ENCODE assay signal across 10 cellular contexts in genomic region chr10:90288403-90288933, GRCh38.
A peak's percentile ranks its signal among the peaks of the same experiment; 100 is the strongest.
DNase-seq lines count a peak whose midpoint lies in the region; ATAC-seq and TF ChIP-seq lines count a peak whose summit lies in the region.
"Had no signal": no experiment of that assay in that cellular context is flagged by ENCODE, and none has a peak within 500 bp of the region (broad histone marks: within the 10 kb centered on the region; RNA-seq: fewer than 3 reads in every experiment).

No MANE protein-coding gene starts in this region.

- intact Hi-C loops in A673 (cut with micrococcal nuclease; ENCODE audit: unreplicated experiment) = no loop called here

- DNase-seq in A673 (ENCODE audit: low spot score) = peak; percentile 4
- DNase-seq in HFFc6 = peak; percentile 15
- DNase-seq in WERI-Rb-1 = no peak
- DNase-seq in hepatic stellate cell (ENCODE audit: low spot score) = peak; percentile 20
- DNase-seq in effector memory CD4-positive, alpha-beta T cell = no peak
- no peak for DNase-seq in stimulated activated effector memory CD8-positive, alpha-beta T cell treated with anti-CD3 and anti-CD28 coated beads, Interleukin-12 subunit alpha, Interleukin-12 subunit beta, amount 100 ng/mL, for 72 hours (ENCODE audit: low spot score in 2 of 2)
- DNase-seq in immature natural killer cell = no peak
- DNase-seq: CD4-positive, CD25-positive, alpha-beta regulatory T cell had no signal

- CTCF ChIA-PET in A673 (lab: Charles Lee) = no interaction called here

- H3K9me3 Mint-ChIP-seq in HFFc6 = no peaks in the 10 kb centered on the region; the same call in 1 of the 2 replicates
- H3K9me3 Mint-ChIP-seq in stimulated activated effector memory CD8-positive, alpha-beta T cell treated with anti-CD3 and anti-CD28 coated beads, Interleukin-12 subunit alpha, Interleukin-12 subunit beta, amount 100 ng/mL, for 72 hours = peaks cover 5% of the 10 kb centered on the region
- H3K9me3 Mint-ChIP-seq in immature natural killer cell = peaks cover 0 to 23% (median 4%) of the 10 kb centered on the region in 6 donors

- no peaks in the 10 kb centered on the region; the same call in 1 of the 2 replicates for H3K36me3 Mint-ChIP-seq in HFFc6 (ENCODE audit: low read depth)
- no peaks in the 10 kb centered on the region for H3K36me3 Mint-ChIP-seq in stimulated activated effector memory CD8-positive, alpha-beta T cell treated with anti-CD3 and anti-CD28 coated beads, Interleukin-12 subunit alpha, Interleukin-12 subunit beta, amount 100 ng/mL, for 72 hours
- H3K36me3 Mint-ChIP-seq in immature natural killer cell = no peaks in the 10 kb centered on the region
- H3K36me3 Mint-ChIP-seq: CD4-positive, CD25-positive, alpha-beta regulatory T cell had no signal

- no peaks in the 10 kb centered on the region; the same call in 1 of the 2 replicates for H3K4me1 Mint-ChIP-seq in HFFc6 (ENCODE audit: low read depth)
- no peaks in the 10 kb centered on the region for H3K4me1 Mint-ChIP-seq in stimulated activated effector memory CD8-positive, alpha-beta T cell treated with anti-CD3 and anti-CD28 coated beads, Interleukin-12 subunit alpha, Interleukin-12 subunit beta, amount 100 ng/mL, for 72 hours
- H3K4me1 Mint-ChIP-seq in immature natural killer cell = peaks cover 0 to 3% of the 10 kb centered on the region in 2 donors
- H3K4me1 Mint-ChIP-seq: CD4-positive, CD25-positive, alpha-beta regulatory T cell had no signal

- 0 out of 2 replicates have a peak, but pooled peaks have one; percentile 15 for TF ChIP-seq CTCF in A673 (conservative IDR thresholded peaks at IDR 0.05; ENCODE audit: low read depth, low read length)
- TF ChIP-seq CTCF in HFFc6 (IDR thresholded peaks at IDR 0.05) = peak; percentile 36; the same call in 1 of the 2 replicates
- peak; percentile 30; the same call in 1 of the 2 replicates for TF ChIP-seq CTCF in WERI-Rb-1 (IDR thresholded peaks at IDR 0.05; ENCODE audit: low read depth, low read length)

- POLR2A ChIA-PET in A673 (lab: Charles Lee; ENCODE audit: low non-redundant PET) = no interaction called here

- no TSS peak for BruUV-seq in A673 (replicated peaks; lab: Mats Ljungman, UMichigan)

- H3K27me3 ChIP-seq in A673 (replicated peaks; ENCODE audit: insufficient read depth, low read depth, low read length, poor library complexity) = peaks cover 6% of the 10 kb centered on the region
- no peaks in the 10 kb centered on the region for H3K27me3 ChIP-seq in WERI-Rb-1 (ENCODE audit: insufficient read depth, low read depth, severe bottlenecking)
- H3K27me3 ChIP-seq in effector memory CD4-positive, alpha-beta T cell (replicated peaks; ENCODE audit: control insufficient read depth, insufficient read depth, low read length, poor library complexity, severe bottlenecking) = no peaks in the 10 kb centered on the region

- no peaks in the 10 kb centered on the region for H3K4me1 ChIP-seq in A673 (ENCODE audit: insufficient read depth, low read length, poor library complexity, severe bottlenecking)
- no peaks in the 10 kb centered on the region for H3K4me1 ChIP-seq in effector memory CD4-positive, alpha-beta T cell (ENCODE audit: control insufficient read depth, insufficient read depth, low read length, poor library complexity, severe bottlenecking)

- H3K27me3 Mint-ChIP-seq in HFFc6 (ENCODE audit: insufficient read depth) (no peaks in the 10 kb centered on the region; the same call in 1 of the 2 replicates), immature natural killer cell (ENCODE audit: low read depth in 3 of 3) (peaks cover 1 to 2% (median 2%) of the 10 kb centered on the region in 3 donors)
- H3K27me3 Mint-ChIP-seq: CD4-positive, CD25-positive, alpha-beta regulatory T cell; progenitor cell of endocrine pancreas had no signal

- ATAC-seq in stimulated activated effector memory CD8-positive, alpha-beta T cell treated with anti-CD3 and anti-CD28 coated beads, Interleukin-12 subunit alpha, Interleukin-12 subunit beta, amount 100 ng/mL, for 72 hours = no peak
- no peak for ATAC-seq in GM18861 (IDR thresholded peaks at IDR 0.05; ENCODE audit: unreplicated experiment)

- H3K4me3 Mint-ChIP-seq in HFFc6 (no peak overlapping the region), immature natural killer cell (no peak overlapping the region)
- H3K4me3 Mint-ChIP-seq in stimulated activated effector memory CD8-positive, alpha-beta T cell treated with anti-CD3 and anti-CD28 coated beads, Interleukin-12 subunit alpha, Interleukin-12 subunit beta, amount 100 ng/mL, for 72 hours = no peak overlapping the region
- H3K4me3 Mint-ChIP-seq: CD4-positive, CD25-positive, alpha-beta regulatory T cell had no signal

- H3K4me3 ChIP-seq in A673 (ENCODE audit: low read depth, low read length, poor library complexity, severe bottlenecking) = no peak overlapping the region
- H3K4me3 ChIP-seq in WERI-Rb-1 (ENCODE audit: low read depth, low read length) = no peak overlapping the region
- H3K4me3 ChIP-seq in effector memory CD4-positive, alpha-beta T cell (ENCODE audit: insufficient read depth, low read depth, low read length, poor library complexity, severe bottlenecking) = no peak overlapping the region

- H3K9me3 ChIP-seq in A673 (ENCODE audit: low read depth, low read length, poor library complexity, severe bottlenecking) (no peaks in the 10 kb centered on the region), WERI-Rb-1 (ENCODE audit: severe bottlenecking) (no peaks in the 10 kb centered on the region)
- H3K9me3 ChIP-seq in effector memory CD4-positive, alpha-beta T cell (ENCODE audit: control insufficient read depth, low read length) = no peaks in the 10 kb centered on the region

- no peak overlapping the region for H3K27ac Mint-ChIP-seq in HFFc6
- no peak overlapping the region for H3K27ac Mint-ChIP-seq in stimulated activated effector memory CD8-positive, alpha-beta T cell treated with anti-CD3 and anti-CD28 coated beads, Interleukin-12 subunit alpha, Interleukin-12 subunit beta, amount 100 ng/mL, for 72 hours
- no peak overlapping the region for H3K27ac Mint-ChIP-seq in immature natural killer cell
- H3K27ac Mint-ChIP-seq: CD4-positive, CD25-positive, alpha-beta regulatory T cell; progenitor cell of endocrine pancreas had no signal

- H3K27ac ChIP-seq in A673 (ENCODE audit: low read depth, low read length, poor library complexity, severe bottlenecking) = no peak overlapping the region
- H3K27ac ChIP-seq in WERI-Rb-1 = no peak overlapping the region
- no peak overlapping the region for H3K27ac ChIP-seq in effector memory CD4-positive, alpha-beta T cell (ENCODE audit: insufficient read depth, low read length, poor library complexity, severe bottlenecking)

- H3K36me3 ChIP-seq in A673 (ENCODE audit: insufficient read depth, low read length, poor library complexity, severe bottlenecking) (no peaks in the 10 kb centered on the region), WERI-Rb-1 (no peaks in the 10 kb centered on the region)
- no peaks in the 10 kb centered on the region for H3K36me3 ChIP-seq in effector memory CD4-positive, alpha-beta T cell (ENCODE audit: control insufficient read depth, insufficient read depth, low read length)

Comparison
In these comparisons a context has a peak if more than half of its experiments do, and no peak if none do; other contexts are left out.
1. DNase-seq: peak in A673 (single experiment), HFFc6 (single experiment) and hepatic stellate cell (single experiment); none in WERI-Rb-1 (single experiment), effector memory CD4-positive, alpha-beta T cell (0 of 3), stimulated activated effector memory CD8-positive, alpha-beta T cell treated with anti-CD3 and anti-CD28 coated beads, Interleukin-12 subunit alpha, Interleukin-12 subunit beta, amount 100 ng/mL, for 72 hours (0 of 2) and immature natural killer cell (0 of 3).
2. Peak in every context shown above with its lines, with median percentiles within 50 percentile points of each other: CTCF ChIP-seq.